ENCODE assay signal across 1 cellular context in genomic region chr11:18280438-18281046, GRCh38.
A peak's percentile ranks its signal among the peaks of the same experiment; 100 is the strongest.
TF ChIP-seq lines count a peak whose summit lies in the region.

No MANE protein-coding gene starts in this region.

TF ChIP-seq in GM12878, 131 proteins besides CTCF, POLR2A, EP300 and RAD21:
- TF ChIP-seq HDAC2 (IDR thresholded peaks at IDR 0.05), result no peak
- 0 out of 2 replicates have a peak, but pooled peaks have one; percentile 7 for TF ChIP-seq GABPA (IDR thresholded peaks at IDR 0.05; ENCODE audit: low read depth)
- TF ChIP-seq NFIC (IDR thresholded peaks at IDR 0.05; ENCODE audit: low read depth, low read length), result peak; percentile 54; the same call in 1 of the 2 replicates
- no peak for TF ChIP-seq PAX5 (IDR thresholded peaks at IDR 0.05; ENCODE audit: borderline replicate concordance, low read depth, low read length)
- no peak for TF ChIP-seq CHD4 (IDR thresholded peaks at IDR 0.05)
- 0 out of 2 replicates have a peak, but pooled peaks have one; percentile 29 for TF ChIP-seq IRF4 (IDR thresholded peaks at IDR 0.05; ENCODE audit: low read depth, low read length)
- no peak for TF ChIP-seq CEBPZ (IDR thresholded peaks at IDR 0.05; ENCODE audit: low read depth, low read length)
- no peak for TF ChIP-seq POLR2AphosphoS2 (IDR thresholded peaks at IDR 0.05; ENCODE audit: low read depth, low read length)
- TF ChIP-seq ZNF24 (IDR thresholded peaks at IDR 0.05), result no peak
- TF ChIP-seq CBX5 (IDR thresholded peaks at IDR 0.05; ENCODE audit: low read depth), result no peak
- no peak for TF ChIP-seq TAF1 (IDR thresholded peaks at IDR 0.05; ENCODE audit: borderline replicate concordance, low read depth, low read length)
- TF ChIP-seq KAT2A (conservative IDR thresholded peaks at IDR 0.05; ENCODE audit: control insufficient read depth, low read depth, low read length), result no peak
- no peak for TF ChIP-seq TCF12 (IDR thresholded peaks at IDR 0.05; ENCODE audit: low read depth, low read length)
- TF ChIP-seq USF2 (IDR thresholded peaks at IDR 0.05; ENCODE audit: borderline replicate concordance, low read depth, low read length), result no peak
- TF ChIP-seq MEF2A (IDR thresholded peaks at IDR 0.05; ENCODE audit: insufficient read depth, low read depth, low read length), result no peak
- no peak for TF ChIP-seq ZNF687 (IDR thresholded peaks at IDR 0.05)
- peak; percentile 85 for TF ChIP-seq PKNOX1 (IDR thresholded peaks at IDR 0.05)
- no peak for TF ChIP-seq HSF1 (IDR thresholded peaks at IDR 0.05; ENCODE audit: low read depth, low read length)
- TF ChIP-seq EED (IDR thresholded peaks at IDR 0.05; ENCODE audit: low read depth), result peak; percentile 33; the same call in 1 of the 2 replicates
- no peak for TF ChIP-seq SUZ12 (IDR thresholded peaks at IDR 0.05; ENCODE audit: unreplicated experiment)
- TF ChIP-seq SKIL (IDR thresholded peaks at IDR 0.05; ENCODE audit: low read depth, poor library complexity, severe bottlenecking), result peak; percentile 39
- TF ChIP-seq IKZF1 (conservative IDR thresholded peaks at IDR 0.05), result peak; percentile 28; the same call in 1 of the 2 replicates
- TF ChIP-seq WRNIP1 (IDR thresholded peaks at IDR 0.05; ENCODE audit: borderline replicate concordance, low read depth, low read length), result no peak
- TF ChIP-seq HDAC6 (IDR thresholded peaks at IDR 0.05; ENCODE audit: unreplicated experiment), result no peak
- 0 out of 2 replicates have a peak, but pooled peaks have one; percentile 45 for TF ChIP-seq SMARCA5 (IDR thresholded peaks at IDR 0.05)
- 0 out of 2 replicates have a peak, but pooled peaks have one; percentile 36 for TF ChIP-seq ASH2L (IDR thresholded peaks at IDR 0.05; ENCODE audit: borderline replicate concordance, low read depth)
- no peak for TF ChIP-seq FOXK2 (IDR thresholded peaks at IDR 0.05)
- no peak for TF ChIP-seq KLF5 (IDR thresholded peaks at IDR 0.05; ENCODE audit: partially characterized antibody)
- TF ChIP-seq BMI1 (IDR thresholded peaks at IDR 0.05; ENCODE audit: borderline replicate concordance), result 0 out of 2 replicates have a peak, but pooled peaks have one; percentile 13
- no peak for TF ChIP-seq PBX3 (IDR thresholded peaks at IDR 0.05; ENCODE audit: insufficient replicate concordance, low read depth, low read length)
- TF ChIP-seq ETV6 (conservative IDR thresholded peaks at IDR 0.05 in 1 of 2, IDR thresholded peaks at IDR 0.05 in 1 of 2; ENCODE audit: borderline replicate concordance in 1 of 2, low read depth in 1 of 2), result peak in 1 of 2 experiments; percentile 6; a peak in 1 of 4 replicates
- TF ChIP-seq MYB (IDR thresholded peaks at IDR 0.05; ENCODE audit: borderline replicate concordance, low read depth, low read length), result no peak
- peak; percentile 51; the same call in 1 of the 2 replicates for TF ChIP-seq DPF2 (IDR thresholded peaks at IDR 0.05)
- TF ChIP-seq IKZF2 (IDR thresholded peaks at IDR 0.05), result peak; percentile 30 to 56; a peak in 3 of 4 replicates
- TF ChIP-seq ATF7 (IDR thresholded peaks at IDR 0.05; ENCODE audit: low read depth), result peak; percentile 51
- TF ChIP-seq MTA2 (IDR thresholded peaks at IDR 0.05; ENCODE audit: low read depth), result peak; percentile 66; the same call in 1 of the 2 replicates
- TF ChIP-seq JUNB (IDR thresholded peaks at IDR 0.05), result peak; percentile 58
- no peak for TF ChIP-seq TBL1XR1 (IDR thresholded peaks at IDR 0.05; ENCODE audit: low read depth, low read length)
- 0 out of 4 replicates have a peak, but pooled peaks of 1 of the 2 experiments have one; percentile 31 for TF ChIP-seq CEBPB (IDR thresholded peaks at IDR 0.05; ENCODE audit: borderline replicate concordance in 1 of 2, low read depth in 2 of 2, low read length in 2 of 2)
- peak; percentile 59 for TF ChIP-seq RUNX3 (IDR thresholded peaks at IDR 0.05; ENCODE audit: low read length)
